In the genomic region with DNA sequence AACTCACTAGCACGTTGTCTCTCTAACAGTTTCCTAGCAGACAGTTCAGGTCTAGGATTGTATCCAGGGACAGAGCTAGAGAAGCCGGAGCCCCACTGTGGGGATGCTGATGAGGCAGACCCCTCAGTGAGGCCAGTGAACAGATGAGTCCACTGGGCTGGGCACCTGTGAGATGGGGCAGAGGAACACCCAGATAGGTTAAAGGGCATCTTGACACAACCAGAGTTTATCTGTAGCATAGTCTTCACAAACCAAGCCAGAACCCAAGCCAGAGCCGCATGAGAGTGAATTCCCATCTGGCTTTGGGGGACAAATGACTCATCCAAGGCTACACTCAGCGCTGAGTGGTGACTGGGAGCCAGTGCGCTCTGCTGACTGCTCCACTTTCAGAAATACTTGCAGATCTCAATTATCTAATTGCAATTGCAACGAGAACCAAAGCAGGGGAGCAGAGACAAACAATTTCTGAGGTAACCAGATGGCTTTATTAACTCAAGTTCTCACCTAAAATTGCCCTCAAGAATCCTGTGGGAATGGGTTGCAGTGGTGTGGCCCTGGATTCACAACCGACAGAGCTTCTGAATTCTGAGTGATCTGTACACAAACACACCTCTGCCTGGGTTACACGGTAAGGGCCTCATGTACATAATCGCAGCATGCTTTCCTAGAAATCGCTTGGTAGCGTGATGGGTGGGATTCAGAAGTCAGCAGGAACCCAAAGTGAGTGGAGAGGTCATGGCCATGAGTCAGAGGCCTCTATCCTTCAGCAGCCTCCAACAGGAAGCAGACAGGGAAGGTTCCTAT, we compare ENCODE assay signal across 12 cellular contexts. TPM values are rescaled to one million over a fixed set of nuclear protein-coding genes. Genes with fewer than 3 reads are reported as not detected.
DNase-seq lines count a peak whose midpoint lies in the region; ATAC-seq, FAIRE-seq and TF ChIP-seq lines count a peak whose summit lies in the region.
"Had no signal": no experiment of that assay in that cellular context is flagged by ENCODE, and none has a peak within 500 bp of the region (broad histone marks: within the 10 kb centered on the region; RNA-seq: fewer than 3 reads in every experiment).

No MANE protein-coding gene starts in this region.

- CTCF ChIA-PET in PC-3 (lab: Charles Lee) (no interaction called here), endothelial cell of umbilical vein (lab: Charles Lee) (interaction anchor here (1.9 to 3.6 kb wide), 3 partner anchors 9 to 34 kb away, joined by 12 to 20 read pairs (median 13); no protein-coding TSS in a partner anchor)

- peaks cover 27% of the 10 kb centered on the region for H3K4me1 ChIP-seq in PC-3 (ENCODE audit: insufficient read depth, low read length)
- H3K4me1 ChIP-seq in endothelial cell of umbilical vein (ENCODE audit: control insufficient read depth, extremely low read depth, insufficient read depth, low read length), result peaks cover 16% of the 10 kb centered on the region

- dilution Hi-C loops in endothelial cell of umbilical vein (cut with MboI; ENCODE audit: extremely low pct_ligation_motif_present, low sequenced_read_pairs), result no loop called here

- H3K79me2 ChIP-seq in PC-3 (ENCODE audit: low read length), result no peaks in the 10 kb centered on the region
- H3K79me2 ChIP-seq in endothelial cell of umbilical vein (ENCODE audit: control insufficient read depth, insufficient read depth, low read length), result no peaks in the 10 kb centered on the region

- BruUV-seq in PC-3 (replicated peaks; lab: Mats Ljungman, UMichigan) (no TSS peak), endothelial cell of umbilical vein (replicated peaks; lab: Mats Ljungman, UMichigan) (no TSS peak)

- no peaks in the 10 kb centered on the region for H3K9me2 ChIP-seq in PC-3 (replicated peaks; ENCODE audit: low read length)

- peak; percentile 97 for FAIRE-seq in endothelial cell of umbilical vein (lab: Jason Lieb, UNC)

- peaks cover 3% of the 10 kb centered on the region for H3K27me3 Mint-ChIP-seq in nephron progenitor cell (ENCODE audit: low read depth, poor library complexity)
- H3K27me3 Mint-ChIP-seq: stimulated activated naive CD8-positive, alpha-beta T cell treated with anti-CD3 and anti-CD28 coated beads, Interleukin-15, Interleukin-2, amounts not matched to agents 100 ng/mL and 50 ng/mL, for 24 hours had no signal

- H3K36me3 Mint-ChIP-seq in nephron progenitor cell (ENCODE audit: low read depth), result no peaks in the 10 kb centered on the region

- POLR2A ChIA-PET in PC-3 (lab: Charles Lee; ENCODE audit: unreplicated experiment) (no interaction called here), endothelial cell of umbilical vein (lab: Charles Lee) (no interaction called here)

- ATAC-seq in PC-3 (peak; percentile 97), HG03432 (IDR thresholded peaks at IDR 0.05; ENCODE audit: unreplicated experiment) (no peak)

- H3K9me3 ChIP-seq in PC-3 (ENCODE audit: low read length), result no peaks in the 10 kb centered on the region
- H3K9me3 ChIP-seq in endothelial cell of umbilical vein (replicated peaks; ENCODE audit: control insufficient read depth, insufficient read depth, low read length), result no peaks in the 10 kb centered on the region

- H4K20me1 ChIP-seq in PC-3 (ENCODE audit: low read length), result no peaks in the 10 kb centered on the region
- no peaks in the 10 kb centered on the region for H4K20me1 ChIP-seq in endothelial cell of umbilical vein (replicated peaks; ENCODE audit: control insufficient read depth, extremely low read depth, insufficient read depth, low read length)

- H3K9ac ChIP-seq in PC-3 (ENCODE audit: low read length), result peak overlapping the region; percentile 46
- H3K9ac ChIP-seq in endothelial cell of umbilical vein (replicated peaks; ENCODE audit: extremely low read depth, insufficient read depth, low read length), result peak overlapping the region; percentile 61

- peaks cover 8% of the 10 kb centered on the region for H3F3A ChIP-seq in PC-3 (ENCODE audit: low read length, unreplicated experiment)

- peak; percentile 34 for DNase-seq in DMS53 treated with DMSO at 0.1 percent for 48 hours (lab: John Stamatoyannopoulos, UW; ENCODE audit: unreplicated experiment)
- peak; percentile 85 for DNase-seq in PC-3
- DNase-seq in endothelial cell of umbilical vein (ENCODE audit: low read depth, low spot score), result peak; percentile 74
- no peak for DNase-seq in nephron progenitor cell
- no peak for DNase-seq in OCI-M1 (lab: John Stamatoyannopoulos, UW)
- no peak for DNase-seq in activated naive CD4-positive, alpha-beta T cell (lab: John Stamatoyannopoulos, UW)
- no peak for DNase-seq in NCI-H2081 (lab: John Stamatoyannopoulos, UW)
- DNase-seq: NCI-H748 treated with DMSO at 0.1 percent for 48 hours had no signal

- H3K4me3 Mint-ChIP-seq in nephron progenitor cell, result no peak overlapping the region
- H3K4me3 Mint-ChIP-seq: central memory CD8-positive, alpha-beta T cell; stimulated activated naive CD8-positive, alpha-beta T cell treated with anti-CD3 and anti-CD28 coated beads, Interleukin-15, Interleukin-2, amounts not matched to agents 100 ng/mL and 50 ng/mL, for 24 hours had no signal

- H3K9me3 Mint-ChIP-seq in nephron progenitor cell, result no peaks in the 10 kb centered on the region
- H3K9me3 Mint-ChIP-seq: central memory CD8-positive, alpha-beta T cell; stimulated activated naive CD8-positive, alpha-beta T cell treated with anti-CD3 and anti-CD28 coated beads, Interleukin-15, Interleukin-2, amounts not matched to agents 100 ng/mL and 50 ng/mL, for 24 hours had no signal

- H3K27ac ChIP-seq in PC-3 (ENCODE audit: low read length) (peak overlapping the region; percentile 87), endothelial cell of umbilical vein (ENCODE audit: insufficient read depth, low read depth, low read length) (peak overlapping the region; percentile 79)

- H2AFZ ChIP-seq in PC-3 (ENCODE audit: low read length) (peak overlapping the region; percentile 60), endothelial cell of umbilical vein (ENCODE audit: low read depth, low read length) (peak overlapping the region; percentile 33)

- TF ChIP-seq POLR2A in endothelial cell of umbilical vein (IDR thresholded peaks at IDR 0.05; ENCODE audit: low read depth, low read length), result no peak

- peaks cover 24% of the 10 kb centered on the region for H3K4me1 Mint-ChIP-seq in nephron progenitor cell
- H3K4me1 Mint-ChIP-seq: central memory CD8-positive, alpha-beta T cell had no signal

- intact Hi-C loops in PC-3 (cut with micrococcal nuclease), result loop anchor here (1.0 kb wide), 1 partner anchor 9 kb away; no protein-coding TSS in a partner anchor
- intact Hi-C loops in endothelial cell of umbilical vein (cut with micrococcal nuclease), result loop anchor here (1.0 kb wide), 1 partner anchor 9 kb away; no protein-coding TSS in a partner anchor

- H3K4me2 ChIP-seq in PC-3 (ENCODE audit: low read length) (peak overlapping the region; percentile 76), endothelial cell of umbilical vein (ENCODE audit: insufficient read depth, low read length) (peak overlapping the region; percentile 76)

- H3K36me3 ChIP-seq in PC-3 (ENCODE audit: low read depth, low read length) (no peaks in the 10 kb centered on the region), endothelial cell of umbilical vein (ENCODE audit: control insufficient read depth in 2 of 2, extremely low read depth in 1 of 2, insufficient read depth in 2 of 2, low read length in 2 of 2) (no peaks in the 10 kb centered on the region)

- H3K4me3 ChIP-seq in PC-3 (ENCODE audit: low read length) (peak overlapping the region; percentile 45; the same call in 1 of the 2 replicates), endothelial cell of umbilical vein (replicated peaks in 1 of 3; ENCODE audit: insufficient read depth in 1 of 3, low read depth in 1 of 3, low read length in 3 of 3) (no peak overlapping the region)

- H3K27me3 ChIP-seq in PC-3 (ENCODE audit: low read length) (no peaks in the 10 kb centered on the region), endothelial cell of umbilical vein (ENCODE audit: control insufficient read depth in 2 of 2, insufficient read depth in 2 of 2, low read length in 2 of 2) (no peaks in the 10 kb centered on the region)

- peak overlapping the region; percentile 41 for H3K27ac Mint-ChIP-seq in nephron progenitor cell
- H3K27ac Mint-ChIP-seq: stimulated activated naive CD8-positive, alpha-beta T cell treated with anti-CD3 and anti-CD28 coated beads, Interleukin-15, Interleukin-2, amounts not matched to agents 100 ng/mL and 50 ng/mL, for 24 hours had no signal

- TF ChIP-seq CTCF in PC-3 (conservative IDR thresholded peaks at IDR 0.05; ENCODE audit: low read depth, low read length), result no peak
- TF ChIP-seq CTCF in endothelial cell of umbilical vein (IDR thresholded peaks at IDR 0.05; ENCODE audit: extremely low read depth in 1 of 2, insufficient read depth in 1 of 2, low read depth in 1 of 2, low read length in 2 of 2), result no peak
- no peak for TF ChIP-seq CTCF in nephron progenitor cell (IDR thresholded peaks at IDR 0.05)

- H3K9me1 ChIP-seq in endothelial cell of umbilical vein (replicated peaks; ENCODE audit: control insufficient read depth, extremely low read depth, insufficient read depth, low read length), result no peaks in the 10 kb centered on the region

TF ChIP-seq in endothelial cell of umbilical vein, 7 proteins besides CTCF, POLR2A, EP300 and RAD21 (continues in another document):
- TF ChIP-seq EZH2 (IDR thresholded peaks at IDR 0.05; ENCODE audit: borderline replicate concordance, low read depth, low read length, severe bottlenecking), result no peak
- TF ChIP-seq POLR2AphosphoS5 (IDR thresholded peaks at IDR 0.05; ENCODE audit: insufficient read depth, low read depth, low read length), result peak; percentile 9

RNA-seq across cellular contexts. Expression of a gene that starts 14.9 kb away (rescaled TPM):
- 223 and 235 TPM in 2 replicates for total RNA-seq in PC-3 (2014; rRNA removed)
- total RNA-seq in endothelial cell of umbilical vein, result 0.18 TPM in 1 of 2 replicates, not detected in the other
- polyA plus RNA-seq in endothelial cell of umbilical vein, result 0.08 and 0.15 TPM in 2 replicates
- 0.10 and 0.27 TPM in 2 replicates for polyA plus RNA-seq in endothelial cell of umbilical vein (2011; cell fraction: cytosol; rRNA removed)
- polyA plus RNA-seq in endothelial cell of umbilical vein (2011; cell fraction: nucleus; rRNA removed), result 0.22 and 0.24 TPM in 2 replicates
- 0.17 and 0.30 TPM in 2 replicates for polyA plus RNA-seq in endothelial cell of umbilical vein (2012)
- 2.0 TPM in 1 of 2 replicates, not detected in the other for polyA minus RNA-seq in endothelial cell of umbilical vein
- 2.3 TPM for polyA minus RNA-seq in endothelial cell of umbilical vein (2011; cell fraction: cytosol; rRNA and poly(A)+ RNA removed)
- 0.67 TPM in 1 of 2 replicates, not detected in the other for polyA minus RNA-seq in endothelial cell of umbilical vein (2011; cell fraction: nucleus; rRNA and poly(A)+ RNA removed)
- total RNA-seq: T-helper 2 cell treated with Interferon-gamma antibody and Interleukin-4, amounts not matched to agents 100 ng/mL and 5 ng/mL, for 36 hours had no signal

RNA-seq across cellular contexts. Expression of a gene that starts 48.7 kb away (rescaled TPM):
- 69.2 and 70.7 TPM in 2 replicates for total RNA-seq in PC-3 (2014; rRNA removed)
- 28.0 and 30.5 TPM in 2 replicates for total RNA-seq in endothelial cell of umbilical vein
- polyA plus RNA-seq in endothelial cell of umbilical vein, result 6.5 and 9.7 TPM in 2 replicates
- 15.3 and 15.8 TPM in 2 replicates for polyA plus RNA-seq in endothelial cell of umbilical vein (2011; cell fraction: cytosol; rRNA removed)
- polyA plus RNA-seq in endothelial cell of umbilical vein (2011; cell fraction: nucleus; rRNA removed), result 13.5 and 18.7 TPM in 2 replicates
- polyA plus RNA-seq in endothelial cell of umbilical vein (2012), result 23.3 and 31.7 TPM in 2 replicates
- 13.1 and 13.6 TPM in 2 replicates for polyA minus RNA-seq in endothelial cell of umbilical vein
- 35.2 TPM for polyA minus RNA-seq in endothelial cell of umbilical vein (2011; cell fraction: cytosol; rRNA and poly(A)+ RNA removed)
- polyA minus RNA-seq in endothelial cell of umbilical vein (2011; cell fraction: nucleus; rRNA and poly(A)+ RNA removed), result 9.4 and 12.7 TPM in 2 replicates

Comparison
In these comparisons a context has a peak if more than half of its experiments do, and no peak if none do; other contexts are left out.
1. DNase-seq: peak in DMS53 treated with DMSO at 0.1 percent for 48 hours (single experiment), PC-3 (single experiment) and endothelial cell of umbilical vein (single experiment); none in nephron progenitor cell (single experiment), OCI-M1 (single experiment), activated naive CD4-positive, alpha-beta T cell (0 of 4) and NCI-H2081 (0 of 2).
2. RNA of a gene that starts 14.9 kb away (total RNA-seq): 223 to 235 TPM in PC-3; 0.18 TPM in endothelial cell of umbilical vein; every median in the first group is over 100 times any median in the second.